Comparison of ENCODE assay signal across 8 cellular contexts in genomic region chr15:49620174-49620573, GRCh38. TPM values are rescaled to one million over a fixed set of nuclear protein-coding genes. Genes with fewer than 3 reads are reported as not detected.
A peak's percentile ranks its signal among the peaks of the same experiment; 100 is the strongest.
DNase-seq lines count a peak whose midpoint lies in the region; ATAC-seq and TF ChIP-seq lines count a peak whose summit lies in the region.

No MANE protein-coding gene starts in this region.

- intact Hi-C loops in A673 (cut with micrococcal nuclease; ENCODE audit: unreplicated experiment), result loop anchor here (10.0 kb wide), 1 partner anchor 65 kb away; no protein-coding TSS in a partner anchor

- peak overlapping the region; percentile 97 to 99 (median 98) for H3K27ac Mint-ChIP-seq in naive thymus-derived CD8-positive, alpha-beta T cell

- H3K4me1 Mint-ChIP-seq in naive thymus-derived CD8-positive, alpha-beta T cell, result peaks cover 16 to 54% (median 47%) of the 10 kb centered on the region in 4 donors

- H3K9me3 ChIP-seq in A673 (ENCODE audit: low read depth, low read length, poor library complexity, severe bottlenecking), result no peaks in the 10 kb centered on the region
- H3K9me3 ChIP-seq in SJCRH30 (replicated peaks), result peaks cover 2% of the 10 kb centered on the region

- CTCF ChIA-PET in A673 (lab: Charles Lee), result no interaction called here

- peaks cover 0 to 2% (median 0%) of the 10 kb centered on the region in 5 donors for H3K27me3 Mint-ChIP-seq in naive thymus-derived CD8-positive, alpha-beta T cell

- H3K4me3 ChIP-seq in A673 (ENCODE audit: low read depth, low read length, poor library complexity, severe bottlenecking) (peak overlapping the region; percentile 67), SJCRH30 (peak overlapping the region; percentile 62)

- H3K4me3 Mint-ChIP-seq in naive thymus-derived CD8-positive, alpha-beta T cell, result peak overlapping the region; percentile 92 to 99 (median 98)

- peaks cover 8% of the 10 kb centered on the region for H3K4me1 ChIP-seq in A673 (ENCODE audit: insufficient read depth, low read length, poor library complexity, severe bottlenecking)
- peaks cover 27% of the 10 kb centered on the region for H3K4me1 ChIP-seq in SJCRH30

- TF ChIP-seq CTCF in A673 (conservative IDR thresholded peaks at IDR 0.05; ENCODE audit: low read depth, low read length), result no peak

- peaks cover 6% of the 10 kb centered on the region for H3K36me3 ChIP-seq in A673 (ENCODE audit: insufficient read depth, low read length, poor library complexity, severe bottlenecking)
- peaks cover 6% of the 10 kb centered on the region for H3K36me3 ChIP-seq in SJCRH30

- H3K9me3 Mint-ChIP-seq in naive thymus-derived CD8-positive, alpha-beta T cell, result peaks cover 0 to 17% (median 7%) of the 10 kb centered on the region in 9 donors

- ATAC-seq in GM21360 (IDR thresholded peaks at IDR 0.05; ENCODE audit: unreplicated experiment) (peak; percentile 1), HG03460 (IDR thresholded peaks at IDR 0.05; ENCODE audit: unreplicated experiment) (no peak), GM18870 (IDR thresholded peaks at IDR 0.05; ENCODE audit: unreplicated experiment) (no peak)
- no peak for ATAC-seq in naive thymus-derived CD8-positive, alpha-beta T cell

- H3K36me3 Mint-ChIP-seq in naive thymus-derived CD8-positive, alpha-beta T cell, result peaks cover 12 to 25% (median 17%) of the 10 kb centered on the region in 3 donors

- H3K27me3 ChIP-seq in A673 (replicated peaks; ENCODE audit: insufficient read depth, low read depth, low read length, poor library complexity) (no peaks in the 10 kb centered on the region), SJCRH30 (no peaks in the 10 kb centered on the region)

- POLR2A ChIA-PET in A673 (lab: Charles Lee; ENCODE audit: low non-redundant PET), result no interaction called here
- POLR2A ChIA-PET in naive thymus-derived CD8-positive, alpha-beta T cell (lab: Charles Lee), result interaction anchor here (0.9 to 2.0 kb wide), 3 partner anchors 465 to 742 kb away, joined by 3 to 13 read pairs (median 8); partner anchors contain the start of genes COPS2, EID1 and GABPB1

- peak; percentile 17 for DNase-seq in A673 (ENCODE audit: low spot score)
- no peak for DNase-seq in SJCRH30
- DNase-seq in epidermal melanocyte (ENCODE audit: insufficient read length, low spot score), result peak; percentile 22
- no peak for DNase-seq in naive thymus-derived CD8-positive, alpha-beta T cell
- DNase-seq in NCI-H748 treated with DMSO at 0.1 percent for 48 hours (lab: John Stamatoyannopoulos, UW), result no peak

- TSS peak; percentile 87 for BruUV-seq in A673 (replicated peaks; lab: Mats Ljungman, UMichigan)

- peak overlapping the region; percentile 90 for H3K27ac ChIP-seq in A673 (ENCODE audit: low read depth, low read length, poor library complexity, severe bottlenecking)
- peak overlapping the region; percentile 98 for H3K27ac ChIP-seq in SJCRH30

RNA-seq across cellular contexts. Expression of gene FAM227B, which starts 0.4 kb away (rescaled TPM):
- total RNA-seq in A673 (2021), result 2.3 and 4.2 TPM in 2 replicates
- 8.5 and 9.7 TPM in 2 replicates for total RNA-seq in SJCRH30 (2014; rRNA removed; shearing (Covaris generic))
- 10 to 100 TPM; 14.5 to 16.7 TPM for total RNA-seq in naive thymus-derived CD8-positive, alpha-beta T cell
- polyA plus RNA-seq in naive thymus-derived CD8-positive, alpha-beta T cell, result 10 to 100 TPM; 23.8 to 28.7 (median 27.6) TPM

RNA-seq across cellular contexts. Expression of gene DTWD1, which starts 0.7 kb away (rescaled TPM):
- 16.5 and 18.0 TPM in 2 replicates for total RNA-seq in A673 (2021)
- total RNA-seq in SJCRH30 (2014; rRNA removed; shearing (Covaris generic)), result 32.0 and 32.6 TPM in 2 replicates
- total RNA-seq in naive thymus-derived CD8-positive, alpha-beta T cell, result 10 to 100 TPM; 33.7 to 37.0 TPM
- polyA plus RNA-seq in naive thymus-derived CD8-positive, alpha-beta T cell, result 10 to 100 TPM; 22.0 to 25.6 (median 22.0) TPM

Comparison
In these comparisons a context has a peak if more than half of its experiments do, and no peak if none do; other contexts are left out.
1. DNase-seq: peak in A673 (single experiment) and epidermal melanocyte (single experiment); none in SJCRH30 (0 of 2), naive thymus-derived CD8-positive, alpha-beta T cell (0 of 10) and NCI-H748 treated with DMSO at 0.1 percent for 48 hours (single experiment).